Comparison of ENCODE assay signal across 9 cellular contexts in genomic region chr6:710601-711571, GRCh38. TPM values are rescaled to one million over a fixed set of nuclear protein-coding genes. Genes with fewer than 3 reads are reported as not detected.
A peak's percentile ranks its signal among the peaks of the same experiment; 100 is the strongest.
DNase-seq lines count a peak whose midpoint lies in the region; ATAC-seq and TF ChIP-seq lines count a peak whose summit lies in the region.
"Had no signal": no experiment of that assay in that cellular context is flagged by ENCODE, and none has a peak within 500 bp of the region (broad histone marks: within the 10 kb centered on the region; RNA-seq: fewer than 3 reads in every experiment).

No MANE protein-coding gene starts in this region.

- peak; percentile 83 for ATAC-seq in DND-41 (ENCODE audit: insufficient read depth, low read depth)
- ATAC-seq in GM21381 (IDR thresholded peaks at IDR 0.05; ENCODE audit: unreplicated experiment): peak; percentile 88

- TF ChIP-seq CTCF in DND-41 (IDR thresholded peaks at IDR 0.05; ENCODE audit: borderline replicate concordance, extremely low read depth, low read length, poor library complexity, severe bottlenecking): no peak
- TF ChIP-seq CTCF in WI38 (IDR thresholded peaks at IDR 0.05; ENCODE audit: low read depth, low read length): no peak
- TF ChIP-seq CTCF in cardiac fibroblast (IDR thresholded peaks at IDR 0.05; ENCODE audit: low read depth, low read length): no peak

- no peaks in the 10 kb centered on the region for H3K36me3 ChIP-seq in DND-41 (ENCODE audit: insufficient read depth, low read length)
- H3K36me3 ChIP-seq in HUES64 (ENCODE audit: insufficient read depth, low read length): no peaks in the 10 kb centered on the region

- DNase-seq in DND-41 (peak; percentile 73), cardiac fibroblast (ENCODE audit: low read depth in 2 of 2) (peak; percentile 65 to 70), islet precursor cell (peak; percentile 78), NCI-H446 (lab: John Stamatoyannopoulos, UW) (no peak)
- peak; percentile 18 to 28 for DNase-seq in stimulated activated CD4-positive, alpha-beta T cell treated with anti-CD3 and anti-CD28 coated beads, Interleukin-12 subunit alpha, Interleukin-12 subunit beta, amount 100 ng/mL, for 24 hours (ENCODE audit: low read depth in 2 of 2)

- H3K4me2 ChIP-seq in DND-41 (ENCODE audit: insufficient read depth, low read length): peak overlapping the region; percentile 80

- WGBS in HUES64: 4% methylated on average over 55 of the region's 55 CpGs

- H3K9ac ChIP-seq in DND-41 (ENCODE audit: low read depth, low read length): peak overlapping the region; percentile 54
- peak overlapping the region; percentile 55 for H3K9ac ChIP-seq in HUES64 (ENCODE audit: low read depth, low read length)

- peak overlapping the region; percentile 72 for H3K27ac ChIP-seq in DND-41 (ENCODE audit: low read length)
- H3K27ac ChIP-seq in HUES64 (ENCODE audit: low read depth, low read length): no peak overlapping the region
- H3K27ac ChIP-seq: epithelial cell of prostate had no signal

- H2AFZ ChIP-seq in DND-41 (ENCODE audit: low read depth, low read length): peak overlapping the region; percentile 82

- H3K4me1 ChIP-seq in DND-41 (ENCODE audit: insufficient read depth, low read length) (peaks cover 26% of the 10 kb centered on the region), HUES64 (ENCODE audit: insufficient read depth, low read length) (peaks cover 23% of the 10 kb centered on the region)

- H3K27me3 ChIP-seq in DND-41 (ENCODE audit: insufficient read depth, low read length, poor library complexity) (no peaks in the 10 kb centered on the region), HUES64 (ENCODE audit: insufficient read depth, low read length) (peaks cover 26% of the 10 kb centered on the region)

- no peaks in the 10 kb centered on the region for H3K79me2 ChIP-seq in DND-41 (ENCODE audit: insufficient read depth, low read length)

- H3K4me3 ChIP-seq in DND-41 (ENCODE audit: low read depth in 1 of 2, low read length in 2 of 2) (peak overlapping the region; percentile 25 to 63; a peak in 3 of 4 replicates), HUES64 (ENCODE audit: low read length) (peak overlapping the region; percentile 66), WI38 (ENCODE audit: low read depth, low read length) (peak overlapping the region; percentile 54), cardiac fibroblast (replicated peaks in 1 of 2; ENCODE audit: low read depth in 2 of 2, low read length in 2 of 2) (peak overlapping the region; percentile 56 to 57)

- no peaks in the 10 kb centered on the region for H4K20me1 ChIP-seq in DND-41 (ENCODE audit: insufficient read depth, low read length)

- H3K9me3 ChIP-seq in DND-41 (ENCODE audit: insufficient read depth, low read length, severe bottlenecking) (no peaks in the 10 kb centered on the region), HUES64 (ENCODE audit: insufficient read depth, low read depth, low read length) (no peaks in the 10 kb centered on the region)

RNA-seq across cellular contexts. Expression of gene EXOC2, which starts 17.9 kb away (rescaled TPM):
- polyA plus RNA-seq in HUES64 (2013, experiment 1 of 2): 27.5 TPM
- 31.1 TPM for polyA plus RNA-seq in HUES64 (2013, experiment 2 of 2)

RNA-seq across cellular contexts. Expression of gene HUS1B, which starts 54.0 kb away (rescaled TPM):
- polyA plus RNA-seq in HUES64 (2013, experiment 1 of 2): not detected
- 0.32 TPM for polyA plus RNA-seq in HUES64 (2013, experiment 2 of 2)

Comparison
In these comparisons a context has a peak if more than half of its experiments do, and no peak if none do; other contexts are left out.
1. DNase-seq: peak in DND-41 (single experiment), cardiac fibroblast (2 of 2), islet precursor cell (single experiment) and stimulated activated CD4-positive, alpha-beta T cell treated with anti-CD3 and anti-CD28 coated beads, Interleukin-12 subunit alpha, Interleukin-12 subunit beta, amount 100 ng/mL, for 24 hours (2 of 2); none in NCI-H446 (0 of 2).
2. Peak in every context shown above with its lines, with median percentiles within 50 percentile points of each other: H3K4me3 ChIP-seq.